8 cellular contexts compared by ENCODE assay signal in genomic region chr6:104525677-104526322, GRCh38.
DNase-seq lines count a peak whose midpoint lies in the region; ATAC-seq, FAIRE-seq and TF ChIP-seq lines count a peak whose summit lies in the region.

No MANE protein-coding gene starts in this region.

- H3K27ac ChIP-seq in BLaER1: no peak overlapping the region; the same call in 1 of the 2 replicates
- peak overlapping the region in 56 of 59 donors; percentile 8 to 88 (median 69) for H3K27ac ChIP-seq in dorsolateral prefrontal cortex

- peak; percentile 86 to 99 (median 94) for TF ChIP-seq CTCF in dorsolateral prefrontal cortex (IDR thresholded peaks at IDR 0.05 in 54 of 56, conservative IDR thresholded peaks at IDR 0.05 in 2 of 56; ENCODE audit: low read depth in 1 of 56, partially characterized antibody in 56 of 56)

- no peak overlapping the region for H3K9ac ChIP-seq in BLaER1

- peak; percentile 94 for FAIRE-seq in GM19239 (lab: Jason Lieb, UNC)

- intact Hi-C loops in dorsolateral prefrontal cortex (cut with DNase I): loop anchor here in 1 of 2 donors (5.0 to 10.0 kb wide), 2 partner anchors 159 to 562 kb away; no protein-coding TSS in a partner anchor

- peak overlapping the region; percentile 79 for H3K4me2 ChIP-seq in BLaER1

- DNase-seq in GM19239 (ENCODE audit: insufficient read length, low spot score) (peak; percentile 46), NCI-H69 (lab: John Stamatoyannopoulos, UW) (peak; percentile 91), dorsolateral prefrontal cortex (peak; percentile 57 to 85 (median 80)), lung microvascular endothelial cell (ENCODE audit: low read depth in 2 of 2) (peak; percentile 85 to 87)
- peak; percentile 50 for DNase-seq in activated CD4-positive, alpha-beta T cell treated with anti-CD3 and anti-CD28 coated beads, Interleukin-2, amount 50 U/mL, for 4 hours
- DNase-seq in stimulated activated CD8-positive, alpha-beta memory T cell treated with anti-CD3 and anti-CD28 coated beads, Interleukin-12 subunit alpha, Interleukin-12 subunit beta, amount 100 ng/mL, for 24 hours (ENCODE audit: extremely low read depth): peak; percentile 8

- no peaks in the 10 kb centered on the region for H4K20me1 ChIP-seq in BLaER1

- peak; percentile 99 for ATAC-seq in HG03378 (IDR thresholded peaks at IDR 0.05; ENCODE audit: unreplicated experiment)

- H3K4me1 ChIP-seq in BLaER1: peaks cover 22% of the 10 kb centered on the region

- H3K4me3 ChIP-seq in BLaER1 (no peak overlapping the region), dorsolateral prefrontal cortex (peak overlapping the region; percentile 14 to 68 (median 44))

- H3K27me3 ChIP-seq in BLaER1 (no peaks in the 10 kb centered on the region), dorsolateral prefrontal cortex (no peaks in the 10 kb centered on the region)

- no peaks in the 10 kb centered on the region for H3K9me3 ChIP-seq in BLaER1

- H3K36me3 ChIP-seq in BLaER1: no peaks in the 10 kb centered on the region

Comparison
In these comparisons a context has a peak if more than half of its experiments do, and no peak if none do; other contexts are left out.
1. DNase-seq: peak in every context shown above with its lines; median percentile 91 in NCI-H69; 86 in lung microvascular endothelial cell; 80 in dorsolateral prefrontal cortex; 50 in activated CD4-positive, alpha-beta T cell treated with anti-CD3 and anti-CD28 coated beads, Interleukin-2, amount 50 U/mL, for 4 hours; 46 in GM19239; 8 in stimulated activated CD8-positive, alpha-beta memory T cell treated with anti-CD3 and anti-CD28 coated beads, Interleukin-12 subunit alpha, Interleukin-12 subunit beta, amount 100 ng/mL, for 24 hours.